In the genomic region with DNA sequence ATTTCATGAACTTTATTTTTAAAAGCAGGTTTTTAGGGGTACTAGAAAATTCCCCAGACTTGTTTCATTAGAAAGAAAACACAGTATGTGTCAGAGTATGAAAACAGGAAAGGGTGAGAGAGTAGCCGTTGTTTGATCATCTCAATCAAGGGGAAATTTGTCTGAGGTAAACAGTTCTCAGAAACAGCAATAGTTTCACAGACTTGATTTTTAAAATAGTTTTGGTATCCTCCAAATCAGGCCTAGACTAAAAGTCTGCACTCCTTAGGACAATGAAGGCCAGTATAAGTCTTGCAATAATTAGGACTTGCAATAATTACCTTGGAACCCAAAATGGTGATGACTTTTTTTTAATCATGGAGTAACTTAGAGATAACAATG, we compare ENCODE assay signal across 9 cellular contexts.
DNase-seq lines count a peak whose midpoint lies in the region; ATAC-seq and TF ChIP-seq lines count a peak whose summit lies in the region.
"Had no signal": no experiment of that assay in that cellular context is flagged by ENCODE, and none has a peak within 500 bp of the region (broad histone marks: within the 10 kb centered on the region; RNA-seq: fewer than 3 reads in every experiment).

No MANE protein-coding gene starts in this region.

- H3K9me3 Mint-ChIP-seq in activated B cell treated with CpG ODN at 0.5 μM for 24 hours = peaks cover 3% of the 10 kb centered on the region

- DNase-seq in activated B cell treated with CpG ODN at 0.5 μM for 24 hours (no peak), smooth muscle cell (lab: John Stamatoyannopoulos, UW; ENCODE audit: unreplicated experiment) (no peak), DMS 273 treated with DMSO at 0.1 percent for 48 hours (lab: John Stamatoyannopoulos, UW) (no peak), superior temporal gyrus (ENCODE audit: extremely low spot score) (no peak), AML-193 (lab: John Stamatoyannopoulos, UW) (no peak)
- DNase-seq: IMR-90 had no signal

- intact Hi-C loops in activated B cell treated with CpG ODN at 0.5 μM for 24 hours (cut with micrococcal nuclease) = loop anchor here (1.0 kb wide), 1 partner anchor 11 kb away; no protein-coding TSS in a partner anchor

- no peaks in the 10 kb centered on the region for H3K9me3 ChIP-seq in smooth muscle cell (replicated peaks; ENCODE audit: low read depth)

- no peak overlapping the region for H3K4me3 ChIP-seq in smooth muscle cell

- no peak overlapping the region for H3K9ac ChIP-seq in smooth muscle cell (ENCODE audit: low read depth)

- peak overlapping the region; percentile 70 for H3K4me3 Mint-ChIP-seq in activated B cell treated with CpG ODN at 0.5 μM for 24 hours

- no peaks in the 10 kb centered on the region for H3K79me2 ChIP-seq in smooth muscle cell (ENCODE audit: low read depth)

- H3K27ac Mint-ChIP-seq in activated B cell treated with CpG ODN at 0.5 μM for 24 hours = peak overlapping the region; percentile 77

- no peaks in the 10 kb centered on the region for H3K36me3 ChIP-seq in smooth muscle cell (ENCODE audit: low read depth)

- peak; percentile 80 for ATAC-seq in GM18907 (IDR thresholded peaks at IDR 0.05; ENCODE audit: unreplicated experiment)
- peak; percentile 58 for ATAC-seq in HG02678 (IDR thresholded peaks at IDR 0.05; ENCODE audit: unreplicated experiment)
- no peak for ATAC-seq in activated B cell treated with CpG ODN at 0.5 μM for 24 hours (ENCODE audit: low read depth)
- no peak for ATAC-seq in HG03025 (IDR thresholded peaks at IDR 0.05; ENCODE audit: low FRiP score, unreplicated experiment)

- peak overlapping the region; percentile 56 for H2AFZ ChIP-seq in smooth muscle cell (ENCODE audit: low read depth)

- 88% methylated on average over 1 of the region's 1 CpG for WGBS in smooth muscle cell (ENCODE audit: low lambda C conversion rate)

- peaks cover 17% of the 10 kb centered on the region for H3K4me1 Mint-ChIP-seq in activated B cell treated with CpG ODN at 0.5 μM for 24 hours

- no peak for TF ChIP-seq CTCF in activated B cell treated with CpG ODN at 0.5 μM for 24 hours (IDR thresholded peaks at IDR 0.05)
- TF ChIP-seq CTCF in smooth muscle cell (IDR thresholded peaks at IDR 0.05; ENCODE audit: borderline replicate concordance, insufficient read depth, poor library complexity, severe bottlenecking) = no peak

- CTCF ChIA-PET in activated B cell treated with CpG ODN at 0.5 μM for 24 hours (lab: Charles Lee) = no interaction called here

- H3K27me3 Mint-ChIP-seq in activated B cell treated with CpG ODN at 0.5 μM for 24 hours = no peaks in the 10 kb centered on the region

- H4K20me1 ChIP-seq in smooth muscle cell (ENCODE audit: low read depth) = no peaks in the 10 kb centered on the region

- H3K27me3 ChIP-seq in smooth muscle cell (ENCODE audit: low read depth) = no peaks in the 10 kb centered on the region

- H3K4me1 ChIP-seq in smooth muscle cell (ENCODE audit: low read depth) = no peaks in the 10 kb centered on the region

- H3F3A ChIP-seq in smooth muscle cell (ENCODE audit: low read depth) = no peaks in the 10 kb centered on the region

- no peaks in the 10 kb centered on the region for H3K36me3 Mint-ChIP-seq in activated B cell treated with CpG ODN at 0.5 μM for 24 hours (ENCODE audit: low read depth)

- H3K27ac ChIP-seq in smooth muscle cell (ENCODE audit: low read depth) = no peak overlapping the region

- POLR2A ChIA-PET in activated B cell treated with CpG ODN at 0.5 μM for 24 hours (lab: Charles Lee) = interaction anchor here (1.0 to 1.3 kb wide), 2 partner anchors 13 to 108 kb away, joined by 3 to 4 read pairs; no protein-coding TSS in a partner anchor

- H3K4me2 ChIP-seq in smooth muscle cell = no peak overlapping the region

Comparison
In these comparisons a context has a peak if more than half of its experiments do, and no peak if none do; other contexts are left out.
1. ATAC-seq: peak in GM18907 (single experiment) and HG02678 (single experiment); none in activated B cell treated with CpG ODN at 0.5 μM for 24 hours (single experiment) and HG03025 (single experiment).